ENCODE assay signal across 1 cellular context in the genomic region with DNA sequence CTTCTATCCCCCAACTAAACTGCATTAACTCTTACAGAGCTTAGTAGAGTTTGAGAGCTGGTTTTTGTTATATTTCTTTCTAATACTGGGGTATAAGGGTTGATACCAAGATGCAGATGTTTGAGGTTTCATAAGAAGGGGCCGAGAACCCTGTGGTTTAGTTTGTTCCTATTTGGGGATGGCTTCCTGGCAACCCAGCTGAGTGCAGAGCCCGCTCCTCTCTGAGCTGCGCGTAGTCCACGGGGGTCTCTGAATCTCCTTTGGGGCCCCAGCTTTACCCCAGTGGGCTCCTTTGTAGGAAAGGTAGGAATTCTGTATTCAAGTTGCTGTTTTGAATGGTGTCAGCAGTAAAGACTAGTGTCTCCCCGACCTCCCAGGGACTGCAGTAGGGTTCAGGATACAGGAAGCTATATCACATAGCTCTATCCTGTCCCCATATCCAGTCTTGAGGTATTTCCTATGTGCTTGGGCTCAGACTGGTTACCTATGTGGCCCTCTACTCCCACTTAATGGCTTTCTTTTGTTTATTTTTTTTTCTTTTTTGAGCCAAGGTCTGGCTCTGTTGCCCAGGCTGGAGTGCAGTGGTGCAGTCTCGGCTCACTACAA.
TF ChIP-seq lines count a peak whose summit lies in the region.

No MANE protein-coding gene starts in this region.

TF ChIP-seq in HepG2, 621 proteins besides CTCF, POLR2A, EP300 and RAD21 (continued from another document):
- TF ChIP-seq USF2 (IDR thresholded peaks at IDR 0.05; ENCODE audit: low read depth, low read length) (no peak), USF2 (CRISPR knock-in tag; IDR thresholded peaks at IDR 0.05; ENCODE audit: borderline replicate concordance) (no peak), MYPOP (CRISPR knock-in tag; IDR thresholded peaks at IDR 0.05) (peak; percentile 8; the same call in 1 of the 2 replicates), HOXA9 (CRISPR knock-in tag; IDR thresholded peaks at IDR 0.05; ENCODE audit: borderline replicate concordance) (0 out of 2 replicates have a peak, but pooled peaks have one; percentile 5), ZBED4 (CRISPR knock-in tag; IDR thresholded peaks at IDR 0.05; ENCODE audit: borderline replicate concordance) (no peak), ZNF576 (CRISPR knock-in tag; IDR thresholded peaks at IDR 0.05) (no peak), ARNTL (CRISPR knock-in tag; IDR thresholded peaks at IDR 0.05) (no peak), MXI1 (IDR thresholded peaks at IDR 0.05; ENCODE audit: borderline replicate concordance, low read depth, low read length) (no peak), ATF4 (CRISPR knock-in tag; IDR thresholded peaks at IDR 0.05) (no peak)
